ENCODE assay signal across 10 cellular contexts in genomic region chr19:42422092-42422575, GRCh38. TPM values are rescaled to one million over a fixed set of nuclear protein-coding genes. Genes with fewer than 3 reads are reported as not detected.
DNase-seq lines count a peak whose midpoint lies in the region; ATAC-seq, FAIRE-seq and TF ChIP-seq lines count a peak whose summit lies in the region.
"Had no signal": no experiment of that assay in that cellular context is flagged by ENCODE, and none has a peak within 500 bp of the region (broad histone marks: within the 10 kb centered on the region; RNA-seq: fewer than 3 reads in every experiment).

No MANE protein-coding gene starts in this region.

- DNase-seq in GM12892 (ENCODE audit: insufficient read length) (no peak), cardiac septum (ENCODE audit: low spot score) (peak; percentile 86), occipital lobe (lab: John Stamatoyannopoulos, UW) (no peak), middle frontal gyrus (ENCODE audit: extremely low spot score, low spot score) (no peak)
- no peak for DNase-seq in activated CD4-positive, alpha-beta memory T cell treated with anti-CD3 and anti-CD28 coated beads, Interleukin-2, amount 10 ng/mL, durations not matched to agents 7 days and 5 days
- DNase-seq: mucosa of descending colon had no signal

- no peaks in the 10 kb centered on the region for H3K36me3 ChIP-seq in skeletal muscle tissue (ENCODE audit: control insufficient read depth in 3 of 3, insufficient read depth in 3 of 3, low read length in 3 of 3)

- POLR2A ChIA-PET in activated CD4-positive, alpha-beta memory T cell treated with anti-CD3 and anti-CD28 coated beads, Interleukin-2, amount 10 ng/mL, durations not matched to agents 7 days and 5 days (lab: Charles Lee): no interaction called here

- H3K9me3 ChIP-seq in skeletal muscle tissue (ENCODE audit: control insufficient read depth in 3 of 3, low read length in 3 of 3): no peaks in the 10 kb centered on the region
- H3K9me3 ChIP-seq: mucosa of descending colon had no signal

- intact Hi-C loops in cardiac septum (cut with DNase I): loop anchor here (10.0 kb wide), 1 partner anchor 177 kb away; the partner anchor contains the start of gene GSK3A

- peak overlapping the region; percentile 58 for H3K27ac ChIP-seq in skeletal muscle tissue (ENCODE audit: low read depth, low read length)

- no peaks in the 10 kb centered on the region for H3K9me3 Mint-ChIP-seq in activated CD4-positive, alpha-beta memory T cell treated with anti-CD3 and anti-CD28 coated beads, Interleukin-2, amount 10 ng/mL, durations not matched to agents 7 days and 5 days

- peaks cover 4% of the 10 kb centered on the region for H3K27me3 Mint-ChIP-seq in activated CD4-positive, alpha-beta memory T cell treated with anti-CD3 and anti-CD28 coated beads, Interleukin-2, amount 10 ng/mL, durations not matched to agents 7 days and 5 days

- peaks cover 42% of the 10 kb centered on the region for H3K4me1 Mint-ChIP-seq in activated CD4-positive, alpha-beta memory T cell treated with anti-CD3 and anti-CD28 coated beads, Interleukin-2, amount 10 ng/mL, durations not matched to agents 7 days and 5 days

- FAIRE-seq in GM12892 (lab: Jason Lieb, UNC): peak; percentile 75

- peaks cover 4% of the 10 kb centered on the region for H3K36me3 Mint-ChIP-seq in activated CD4-positive, alpha-beta memory T cell treated with anti-CD3 and anti-CD28 coated beads, Interleukin-2, amount 10 ng/mL, durations not matched to agents 7 days and 5 days (ENCODE audit: low read depth)

- TF ChIP-seq POLR2A in GM12892 (IDR thresholded peaks at IDR 0.05; ENCODE audit: low read depth, low read length): no peak

- H3K9ac ChIP-seq in skeletal muscle tissue (ENCODE audit: low read depth in 1 of 3, low read length in 3 of 3): peak overlapping the region; percentile 57 to 74 (median 59)

- H3K4me1 ChIP-seq in skeletal muscle tissue (ENCODE audit: control insufficient read depth in 3 of 3, insufficient read depth in 3 of 3, low read length in 3 of 3): peaks cover 22 to 43% (median 41%) of the 10 kb centered on the region in 3 donors

- peak overlapping the region; percentile 85 for H3K27ac Mint-ChIP-seq in activated CD4-positive, alpha-beta memory T cell treated with anti-CD3 and anti-CD28 coated beads, Interleukin-2, amount 10 ng/mL, durations not matched to agents 7 days and 5 days

- H3K27me3 ChIP-seq in skeletal muscle tissue (ENCODE audit: control insufficient read depth in 3 of 3, insufficient read depth in 3 of 3, low read length in 3 of 3): peaks cover 4 to 29% (median 25%) of the 10 kb centered on the region in 3 donors

- ATAC-seq in GM21390 (IDR thresholded peaks at IDR 0.05; ENCODE audit: unreplicated experiment) (no peak), GM21381 (IDR thresholded peaks at IDR 0.05; ENCODE audit: unreplicated experiment) (no peak)

- CTCF ChIA-PET in activated CD4-positive, alpha-beta memory T cell treated with anti-CD3 and anti-CD28 coated beads, Interleukin-2, amount 10 ng/mL, durations not matched to agents 7 days and 5 days (lab: Charles Lee): interaction anchor here (1.4 kb wide), 1 partner anchor 17 kb away, joined by 4 read pairs; no protein-coding TSS in a partner anchor

- peak overlapping the region; percentile 48 to 87 (median 74) for H3K4me3 ChIP-seq in skeletal muscle tissue (ENCODE audit: low read length in 3 of 3)

- peak overlapping the region; percentile 87 for H3K4me3 Mint-ChIP-seq in activated CD4-positive, alpha-beta memory T cell treated with anti-CD3 and anti-CD28 coated beads, Interleukin-2, amount 10 ng/mL, durations not matched to agents 7 days and 5 days

RNA-seq across cellular contexts. Expression of gene LIPE, which starts 5.1 kb away (rescaled TPM):
- 2.6 TPM for polyA plus RNA-seq in GM12892 (2012; ENCODE audit: missing spikeins)
- total RNA-seq in activated CD4-positive, alpha-beta memory T cell treated with anti-CD3 and anti-CD28 coated beads, Interleukin-2, amount 10 ng/mL, durations not matched to agents 7 days and 5 days: 10 to 100 TPM; 34.7 to 37.2 TPM
- total RNA-seq in cardiac septum (54.9 TPM), skeletal muscle tissue (8.9 TPM), occipital lobe (9.2 TPM)

RNA-seq across cellular contexts. Expression of gene CXCL17, which starts 20.6 kb away (rescaled TPM):
- polyA plus RNA-seq in GM12892 (2012; ENCODE audit: missing spikeins): 0.47 TPM
- not detected for total RNA-seq in activated CD4-positive, alpha-beta memory T cell treated with anti-CD3 and anti-CD28 coated beads, Interleukin-2, amount 10 ng/mL, durations not matched to agents 7 days and 5 days
- not detected for total RNA-seq in cardiac septum
- total RNA-seq in skeletal muscle tissue: not detected
- 0.31 TPM for total RNA-seq in occipital lobe
- total RNA-seq: mucosa of descending colon, subcutaneous adipose tissue had no signal

RNA-seq across cellular contexts. Expression of gene CNFN, which starts 32.0 kb away (rescaled TPM):
- not detected for polyA plus RNA-seq in GM12892 (2012; ENCODE audit: missing spikeins)
- not detected for total RNA-seq in activated CD4-positive, alpha-beta memory T cell treated with anti-CD3 and anti-CD28 coated beads, Interleukin-2, amount 10 ng/mL, durations not matched to agents 7 days and 5 days
- total RNA-seq in cardiac septum: 0.67 TPM
- total RNA-seq in skeletal muscle tissue: not detected
- not detected for total RNA-seq in occipital lobe
